ENCODE assay signal across 8 cellular contexts in genomic region chr2:209525834-209526281, GRCh38.
DNase-seq lines count a peak whose midpoint lies in the region; ATAC-seq and FAIRE-seq lines count a peak whose summit lies in the region.

No MANE protein-coding gene starts in this region.

- peak; percentile 48 for ATAC-seq in Right ventricle myocardium inferior
- peak; percentile 67 for ATAC-seq in left ventricle myocardium superior
- ATAC-seq in GM19023 (IDR thresholded peaks at IDR 0.05; ENCODE audit: unreplicated experiment), result no peak

- no peak for DNase-seq in Right ventricle myocardium inferior (ENCODE audit: missing footprints)
- DNase-seq in cardiac septum (ENCODE audit: low spot score), result no peak
- DNase-seq in SIG-M5 treated with dmso at 0.1 percent for 504 hours (lab: John Stamatoyannopoulos, UW; ENCODE audit: unreplicated experiment), result peak; percentile 62
- no peak for DNase-seq in left ventricle myocardium superior
- peak; percentile 26 for DNase-seq in urothelium cell line (ENCODE audit: low spot score)
- DNase-seq in LoVo (ENCODE audit: low spot score), result no peak
- no peak for DNase-seq in NCI-H2029 treated with DMSO at 0.1 percent for 48 hours (lab: John Stamatoyannopoulos, UW)

- intact Hi-C loops in Right ventricle myocardium inferior (cut with DNase I) (no loop called here), cardiac septum (cut with DNase I) (loop anchor here (5.0 kb wide), 1 partner anchor 99 kb away; no protein-coding TSS in a partner anchor), left ventricle myocardium superior (cut with micrococcal nuclease) (no loop called here)

- FAIRE-seq in urothelium cell line (lab: Jason Lieb, UNC), result no peak

Comparison
In these comparisons a context has a peak if more than half of its experiments do, and no peak if none do; other contexts are left out.
1. DNase-seq: peak in SIG-M5 treated with dmso at 0.1 percent for 504 hours (single experiment) and urothelium cell line (single experiment); none in Right ventricle myocardium inferior (single experiment), cardiac septum (single experiment), left ventricle myocardium superior (single experiment), LoVo (single experiment) and NCI-H2029 treated with DMSO at 0.1 percent for 48 hours (single experiment).